Comparison of ENCODE assay signal across 9 cellular contexts in genomic region chr20:59518881-59519706, GRCh38.
DNase-seq lines count a peak whose midpoint lies in the region; ATAC-seq lines count a peak whose summit lies in the region.
"Had no signal": no experiment of that assay in that cellular context is flagged by ENCODE, and none has a peak within 500 bp of the region (broad histone marks: within the 10 kb centered on the region; RNA-seq: fewer than 3 reads in every experiment).

No MANE protein-coding gene starts in this region.

- H3K4me1 ChIP-seq in naive thymus-derived CD4-positive, alpha-beta T cell (ENCODE audit: control insufficient read depth in 2 of 2, insufficient read depth in 2 of 2, low read length in 2 of 2) = no peaks in the 10 kb centered on the region

- H3K4me3 ChIP-seq in naive thymus-derived CD4-positive, alpha-beta T cell (ENCODE audit: low read length) = no peak overlapping the region
- H3K4me3 ChIP-seq: BLaER1 treated with 17β-estradiol and CSF1 and Interleukin-3, amounts not matched to agents 10 nM and 100 nM had no signal

- peaks cover 57 to 90% (median 65%) of the 10 kb centered on the region in 5 donors for H3K27me3 Mint-ChIP-seq in naive thymus-derived CD4-positive, alpha-beta T cell

- peaks cover 0 to 3% (median 0%) of the 10 kb centered on the region in 7 donors for H3K4me1 Mint-ChIP-seq in naive thymus-derived CD4-positive, alpha-beta T cell

- H3K27ac ChIP-seq in naive thymus-derived CD4-positive, alpha-beta T cell (ENCODE audit: low read depth, low read length) = no peak overlapping the region
- H3K27ac ChIP-seq: BLaER1 treated with 17β-estradiol and CSF1 and Interleukin-3, amounts not matched to agents 10 nM and 100 nM had no signal

- H3K27ac Mint-ChIP-seq in naive thymus-derived CD4-positive, alpha-beta T cell = no peak overlapping the region

- intact Hi-C loops in naive thymus-derived CD4-positive, alpha-beta T cell (cut with micrococcal nuclease) = no loop called here

- H3K9me3 ChIP-seq in naive thymus-derived CD4-positive, alpha-beta T cell (ENCODE audit: control insufficient read depth in 2 of 3, low read length in 3 of 3) = no peaks in the 10 kb centered on the region

- no peak overlapping the region for H3K4me3 Mint-ChIP-seq in naive thymus-derived CD4-positive, alpha-beta T cell

- peak; percentile 24 for DNase-seq in NCI-H510A treated with DMSO at 0.1 percent for 48 hours (lab: John Stamatoyannopoulos, UW)
- no peak for DNase-seq in NCI-H510A (lab: John Stamatoyannopoulos, UW)
- DNase-seq in H4 (ENCODE audit: low spot score) = peak; percentile 33
- DNase-seq in NCI-H187 treated with DMSO at 0.1 percent for 48 hours (lab: John Stamatoyannopoulos, UW) = peak; percentile 77
- DNase-seq in UCSD-AML1 (lab: John Stamatoyannopoulos, UW; ENCODE audit: unreplicated experiment) = peak; percentile 18
- DNase-seq in naive thymus-derived CD4-positive, alpha-beta T cell = peak in 6 of 9 donors; percentile 22 to 46 (median 34)

- H3K9me3 Mint-ChIP-seq in naive thymus-derived CD4-positive, alpha-beta T cell = peaks cover 0 to 1% (median 0%) of the 10 kb centered on the region in 11 donors

- no peaks in the 10 kb centered on the region for H3K36me3 Mint-ChIP-seq in naive thymus-derived CD4-positive, alpha-beta T cell

- no peaks in the 10 kb centered on the region for H3K27me3 ChIP-seq in naive thymus-derived CD4-positive, alpha-beta T cell (ENCODE audit: control insufficient read depth in 2 of 2, insufficient read depth in 2 of 2, low read length in 2 of 2)

- ATAC-seq in esophagus mucosa = peak; percentile 86
- ATAC-seq in naive thymus-derived CD4-positive, alpha-beta T cell = peak; percentile 65
- ATAC-seq in HG03039 (IDR thresholded peaks at IDR 0.05; ENCODE audit: unreplicated experiment) = no peak

- H3K36me3 ChIP-seq in naive thymus-derived CD4-positive, alpha-beta T cell (ENCODE audit: control insufficient read depth in 2 of 3, insufficient read depth in 3 of 3, low read length in 3 of 3) = no peaks in the 10 kb centered on the region
- H3K36me3 ChIP-seq: BLaER1 treated with 17β-estradiol and CSF1 and Interleukin-3, amounts not matched to agents 10 nM and 100 nM had no signal

- POLR2A ChIA-PET in naive thymus-derived CD4-positive, alpha-beta T cell (lab: Charles Lee) = no interaction called here

- CTCF ChIA-PET in naive thymus-derived CD4-positive, alpha-beta T cell (lab: Charles Lee) = interaction anchor here (1.1 kb wide), 1 partner anchor 653 kb away, joined by 3 read pairs; no protein-coding TSS in a partner anchor
